In genomic region chr6:96760153-96760687, GRCh38 we compare ENCODE assay signal across 15 cellular contexts.
DNase-seq lines count a peak whose midpoint lies in the region; ATAC-seq and TF ChIP-seq lines count a peak whose summit lies in the region.
"Had no signal": no experiment of that assay in that cellular context is flagged by ENCODE, and none has a peak within 500 bp of the region (broad histone marks: within the 10 kb centered on the region; RNA-seq: fewer than 3 reads in every experiment).

No MANE protein-coding gene starts in this region.

- no peaks in the 10 kb centered on the region for H3K36me3 Mint-ChIP-seq in activated T-cell treated with anti-CD3 and anti-CD28 coated beads, Interleukin-2, amount 50 U/mL, for 4 hours (ENCODE audit: insufficient read depth)
- H3K36me3 Mint-ChIP-seq: naive thymus-derived CD4-positive, alpha-beta T cell had no signal

- no peak for ATAC-seq in activated T-cell treated with anti-CD3 and anti-CD28 coated beads, Interleukin-2, amount 50 U/mL, for 4 hours
- ATAC-seq in left lung = no peak
- no peak for ATAC-seq in GM18520 (IDR thresholded peaks at IDR 0.05; ENCODE audit: unreplicated experiment)
- ATAC-seq: naive thymus-derived CD4-positive, alpha-beta T cell had no signal

- DNase-seq in activated T-cell treated with anti-CD3 and anti-CD28 coated beads, Interleukin-2, amount 50 U/mL, for 48 hours = peak; percentile 16 to 20
- no peak for DNase-seq in activated T-cell treated with anti-CD3 and anti-CD28 coated beads, Interleukin-2, amount 50 U/mL, for 4 hours
- DNase-seq in GM13976 (ENCODE audit: low spot score) (peak; percentile 27), pons (ENCODE audit: low spot score) (peak; percentile 52), left lung (no peak), RKO (ENCODE audit: low spot score) (no peak)
- DNase-seq: activated CD8-positive, alpha-beta memory T cell treated with anti-CD3 and anti-CD28 coated beads, Interleukin-2, amount 50 U/mL, for 48 hours; BE2C; EL; GM23248; naive thymus-derived CD4-positive, alpha-beta T cell; NCI-H2081 had no signal

- intact Hi-C loops in left lung (cut with DNase I) = no loop called here

- no peaks in the 10 kb centered on the region for H3K36me3 ChIP-seq in left lung
- H3K36me3 ChIP-seq: BE2C, right atrium auricular region had no signal

- in situ Hi-C loops in GM13976 (cut with MboI; ENCODE audit: low sequenced_read_pairs, unreplicated experiment) = no loop called here

- no peaks in the 10 kb centered on the region for H3K9me3 ChIP-seq in left lung
- H3K9me3 ChIP-seq: BE2C, right atrium auricular region had no signal

- H3K4me1 Mint-ChIP-seq in activated T-cell treated with anti-CD3 and anti-CD28 coated beads, Interleukin-2, amount 50 U/mL, for 4 hours (ENCODE audit: low read depth) = no peaks in the 10 kb centered on the region

- no peak overlapping the region for H3K4me3 ChIP-seq in left lung
- H3K4me3 ChIP-seq: GM23248, right atrium auricular region had no signal

- H3K27me3 Mint-ChIP-seq in activated T-cell treated with anti-CD3 and anti-CD28 coated beads, Interleukin-2, amount 50 U/mL, for 4 hours (ENCODE audit: low read depth) = peaks cover 6% of the 10 kb centered on the region

- H3K9me3 Mint-ChIP-seq in activated T-cell treated with anti-CD3 and anti-CD28 coated beads, Interleukin-2, amount 50 U/mL, for 4 hours = no peaks in the 10 kb centered on the region

- no peaks in the 10 kb centered on the region for H3K27me3 ChIP-seq in left lung
- H3K27me3 ChIP-seq: BE2C, right atrium auricular region had no signal

- peak; percentile 21 for TF ChIP-seq CTCF in GM13976 (IDR thresholded peaks at IDR 0.05; ENCODE audit: borderline replicate concordance, control extremely low read depth, extremely low read depth, insufficient read depth, missing control alignments)
- peak; percentile 28 for TF ChIP-seq CTCF in VCaP (conservative IDR thresholded peaks at IDR 0.05)
- TF ChIP-seq CTCF in left lung (IDR thresholded peaks at IDR 0.05) = no peak

- no peaks in the 10 kb centered on the region for H3K4me1 ChIP-seq in left lung
- H3K4me1 ChIP-seq: BE2C, right atrium auricular region had no signal

- H3K4me3 Mint-ChIP-seq in activated T-cell treated with anti-CD3 and anti-CD28 coated beads, Interleukin-2, amount 50 U/mL, for 4 hours = no peak overlapping the region
- H3K4me3 Mint-ChIP-seq: naive thymus-derived CD4-positive, alpha-beta T cell had no signal

- H3K27ac ChIP-seq in VCaP (no peak overlapping the region), left lung (no peak overlapping the region)
- H3K27ac ChIP-seq: GM23248, right atrium auricular region had no signal

Comparison
In these comparisons a context has a peak if more than half of its experiments do, and no peak if none do; other contexts are left out.
1. DNase-seq: peak in activated T-cell treated with anti-CD3 and anti-CD28 coated beads, Interleukin-2, amount 50 U/mL, for 48 hours (2 of 2), GM13976 (single experiment) and pons (single experiment); none in activated T-cell treated with anti-CD3 and anti-CD28 coated beads, Interleukin-2, amount 50 U/mL, for 4 hours (single experiment), left lung (0 of 2) and RKO (single experiment).
2. CTCF ChIP-seq: peak in GM13976 (single experiment) and VCaP (single experiment); none in left lung (0 of 2).